29 cellular contexts compared by ENCODE assay signal in genomic region chr11:4006946-4007680, GRCh38.
DNase-seq lines count a peak whose midpoint lies in the region; ATAC-seq and TF ChIP-seq lines count a peak whose summit lies in the region.
"Had no signal": no experiment of that assay in that cellular context is flagged by ENCODE, and none has a peak within 500 bp of the region (broad histone marks: within the 10 kb centered on the region; RNA-seq: fewer than 3 reads in every experiment).

No MANE protein-coding gene starts in this region.

- CTCF ChIA-PET in activated CD8-positive, alpha-beta T cell treated with anti-CD3 and anti-CD28 coated beads, Interleukin-2, amount 10 ng/mL, durations not matched to agents 7 days and 5 days (lab: Charles Lee) = interaction anchor here (0.8 to 1.8 kb wide), 4 partner anchors 9 to 152 kb away, joined by 3 to 7 read pairs (median 4); partner anchors contain the start of gene STIM1

- TF ChIP-seq CTCF in lower leg skin (IDR thresholded peaks at IDR 0.05) = no peak

- no peak for ATAC-seq in stimulated activated naive CD8-positive, alpha-beta T cell treated with anti-CD3 and anti-CD28 coated beads, Interleukin-15, Interleukin-2, amounts not matched to agents 100 U/mL and 50 U/mL, for 24 hours
- no peak for ATAC-seq in activated CD8-positive, alpha-beta T cell treated with anti-CD3 and anti-CD28 coated beads, Interleukin-2, amount 10 ng/mL, durations not matched to agents 7 days and 5 days
- ATAC-seq in naive thymus-derived CD8-positive, alpha-beta T cell = peak; percentile 68 to 89
- no peak for ATAC-seq in HG03095 (IDR thresholded peaks at IDR 0.05; ENCODE audit: unreplicated experiment)
- no peak for ATAC-seq in aorta (ENCODE audit: low FRiP score)
- ATAC-seq: activated CD4-positive, CD25-positive, alpha-beta regulatory T cell treated with anti-CD3 and anti-CD28 coated beads, Interleukin-2, amount 50 U/mL, for 24 hours; heart right ventricle had no signal

- H3K36me3 Mint-ChIP-seq in stimulated activated naive CD8-positive, alpha-beta T cell treated with anti-CD3 and anti-CD28 coated beads, Interleukin-15, Interleukin-2, amounts not matched to agents 100 ng/mL and 50 ng/mL, for 24 hours (ENCODE audit: low read depth) = peaks cover 9% of the 10 kb centered on the region
- peaks cover 21% of the 10 kb centered on the region for H3K36me3 Mint-ChIP-seq in activated CD8-positive, alpha-beta T cell treated with anti-CD3 and anti-CD28 coated beads, Interleukin-2, amount 10 ng/mL, durations not matched to agents 7 days and 5 days (ENCODE audit: low read depth)
- H3K36me3 Mint-ChIP-seq in naive thymus-derived CD8-positive, alpha-beta T cell = peaks cover 0 to 10% (median 9%) of the 10 kb centered on the region in 3 donors

- H3K27me3 Mint-ChIP-seq in stimulated activated naive CD8-positive, alpha-beta T cell treated with anti-CD3 and anti-CD28 coated beads, Interleukin-15, Interleukin-2, amounts not matched to agents 100 ng/mL and 50 ng/mL, for 24 hours = no peaks in the 10 kb centered on the region
- H3K27me3 Mint-ChIP-seq in activated CD8-positive, alpha-beta T cell treated with anti-CD3 and anti-CD28 coated beads, Interleukin-2, amount 10 ng/mL, durations not matched to agents 7 days and 5 days (ENCODE audit: low read depth) = no peaks in the 10 kb centered on the region
- H3K27me3 Mint-ChIP-seq in naive thymus-derived CD8-positive, alpha-beta T cell = no peaks in the 10 kb centered on the region
- H3K27me3 Mint-ChIP-seq: activated CD4-positive, alpha-beta memory T cell treated with anti-CD3 and anti-CD28 coated beads for 36 hours; B cell; dendritic cell treated with granulocyte-macrophage colony-stimulating factor and Interleukin-4, amounts not matched to agents 40 ng/mL and 50 ng/mL, for 4 days had no signal

- TF ChIP-seq POLR2A in lower leg skin (IDR thresholded peaks at IDR 0.05) = no peak

- no peak overlapping the region for H3K27ac ChIP-seq in aorta (ENCODE audit: low read depth in 1 of 2, low read length in 2 of 2)
- H3K27ac ChIP-seq: esophagus squamous epithelium, heart right ventricle, ovary, tibial nerve had no signal

- H3K9me3 ChIP-seq in aorta (ENCODE audit: control insufficient read depth, low read length) = no peaks in the 10 kb centered on the region
- H3K9me3 ChIP-seq: esophagus squamous epithelium, ovary had no signal

- H3K4me1 ChIP-seq in aorta (ENCODE audit: control insufficient read depth in 1 of 2, insufficient read depth in 2 of 2, low read length in 2 of 2) = no peaks in the 10 kb centered on the region
- H3K4me1 ChIP-seq: esophagus squamous epithelium, heart right ventricle, tibial nerve had no signal

- 83 to 90% methylated on average over 3 of the region's 3 CpGs for WGBS in lower leg skin, 2 donors
- 79 to 80% methylated on average over 3 of the region's 3 CpGs for WGBS in aorta, 2 donors

- H3K4me1 Mint-ChIP-seq in stimulated activated naive CD8-positive, alpha-beta T cell treated with anti-CD3 and anti-CD28 coated beads, Interleukin-15, Interleukin-2, amounts not matched to agents 100 ng/mL and 50 ng/mL, for 24 hours (ENCODE audit: low read depth) = peaks cover 26% of the 10 kb centered on the region
- peaks cover 19% of the 10 kb centered on the region for H3K4me1 Mint-ChIP-seq in activated CD8-positive, alpha-beta T cell treated with anti-CD3 and anti-CD28 coated beads, Interleukin-2, amount 10 ng/mL, durations not matched to agents 7 days and 5 days (ENCODE audit: low read depth)
- peaks cover 28 to 42% (median 38%) of the 10 kb centered on the region in 4 donors for H3K4me1 Mint-ChIP-seq in naive thymus-derived CD8-positive, alpha-beta T cell

- intact Hi-C loops in lower leg skin (cut with DNase I; ENCODE audit: low total_unique reads) (no loop called here), aorta (cut with DNase I) (no loop called here)

- H3K36me3 ChIP-seq in aorta (ENCODE audit: control insufficient read depth in 1 of 2, insufficient read depth in 2 of 2, low read length in 1 of 2) = no peaks in the 10 kb centered on the region
- H3K36me3 ChIP-seq: esophagus squamous epithelium, heart right ventricle, ovary, tibial nerve had no signal

- H3K4me3 Mint-ChIP-seq in stimulated activated naive CD8-positive, alpha-beta T cell treated with anti-CD3 and anti-CD28 coated beads, Interleukin-15, Interleukin-2, amounts not matched to agents 100 ng/mL and 50 ng/mL, for 24 hours = no peak overlapping the region
- no peak overlapping the region for H3K4me3 Mint-ChIP-seq in activated CD8-positive, alpha-beta T cell treated with anti-CD3 and anti-CD28 coated beads, Interleukin-2, amount 10 ng/mL, durations not matched to agents 7 days and 5 days
- peak overlapping the region in 9 of 10 donors; percentile 1 to 79 (median 57) for H3K4me3 Mint-ChIP-seq in naive thymus-derived CD8-positive, alpha-beta T cell
- H3K4me3 Mint-ChIP-seq: activated CD4-positive, alpha-beta memory T cell treated with anti-CD3 and anti-CD28 coated beads for 36 hours; B cell; dendritic cell treated with granulocyte-macrophage colony-stimulating factor and Interleukin-4, amounts not matched to agents 40 ng/mL and 50 ng/mL, for 4 days had no signal

- H3K27me3 ChIP-seq in aorta (ENCODE audit: control insufficient read depth in 1 of 2, insufficient read depth in 2 of 2, low read length in 1 of 2) = no peaks in the 10 kb centered on the region
- H3K27me3 ChIP-seq: esophagus squamous epithelium, heart right ventricle, ovary, tibial nerve had no signal

- POLR2A ChIA-PET in activated CD8-positive, alpha-beta T cell treated with anti-CD3 and anti-CD28 coated beads, Interleukin-2, amount 10 ng/mL, durations not matched to agents 7 days and 5 days (lab: Charles Lee) = no interaction called here
- POLR2A ChIA-PET in naive thymus-derived CD8-positive, alpha-beta T cell (lab: Charles Lee) = interaction anchor here (0.6 to 1.1 kb wide), 4 partner anchors 9 to 18 kb away, joined by 3 to 7 read pairs (median 4); no protein-coding TSS in a partner anchor

- H3K4me3 ChIP-seq in lower leg skin (ENCODE audit: low read depth, poor library complexity, severe bottlenecking) = no peak overlapping the region
- no peak overlapping the region for H3K4me3 ChIP-seq in aorta (ENCODE audit: low read length in 2 of 2)
- H3K4me3 ChIP-seq: esophagus squamous epithelium, heart right ventricle, ovary, tibial nerve had no signal

- DNase-seq in stimulated activated naive CD8-positive, alpha-beta T cell treated with anti-CD3 and anti-CD28 coated beads, Interleukin-15, Interleukin-2, amounts not matched to agents 100 U/mL and 50 U/mL, for 24 hours = no peak
- DNase-seq in activated CD8-positive, alpha-beta T cell treated with anti-CD3 and anti-CD28 coated beads, Interleukin-2, amount 10 ng/mL, durations not matched to agents 7 days and 5 days = no peak
- peak in 1 of 10 donors; percentile 11 for DNase-seq in naive thymus-derived CD8-positive, alpha-beta T cell
- DNase-seq in lower leg skin (ENCODE audit: low spot score in 2 of 2) = no peak
- no peak for DNase-seq in aorta
- DNase-seq: ACHN; activated CD4-positive, alpha-beta memory T cell treated with anti-CD3 and anti-CD28 coated beads for 36 hours; activated effector memory CD4-positive, alpha-beta T cell treated with anti-CD3 and anti-CD28 coated beads, Interleukin-2, amount 50 U/mL, for 16 hours; caudate nucleus; esophagus squamous epithelium; foreskin melanocyte; HCEC 1CT; heart right ventricle; midbrain; MV-4-11; NCI-H1436; NCI-H2081; NCI-H526; NK-92 treated with Interleukin-12 subunit alpha and Interleukin-12 subunit beta, amount 100 ng/mL, for 24 hours; ovary; retina; stimulated activated CD4-positive, alpha-beta T cell treated with anti-CD3 and anti-CD28 coated beads, Interleukin-1b, Interleukin-23, amount 100 ng/mL, for 48 hours; T-helper 1 cell had no signal

- no peaks in the 10 kb centered on the region for H3K9me3 Mint-ChIP-seq in stimulated activated naive CD8-positive, alpha-beta T cell treated with anti-CD3 and anti-CD28 coated beads, Interleukin-15, Interleukin-2, amounts not matched to agents 100 ng/mL and 50 ng/mL, for 24 hours
- no peaks in the 10 kb centered on the region for H3K9me3 Mint-ChIP-seq in activated CD8-positive, alpha-beta T cell treated with anti-CD3 and anti-CD28 coated beads, Interleukin-2, amount 10 ng/mL, durations not matched to agents 7 days and 5 days (ENCODE audit: insufficient read depth)
- H3K9me3 Mint-ChIP-seq in naive thymus-derived CD8-positive, alpha-beta T cell = peaks cover 0 to 7% (median 0%) of the 10 kb centered on the region in 9 donors
- H3K9me3 Mint-ChIP-seq: dendritic cell treated with granulocyte-macrophage colony-stimulating factor and Interleukin-4, amounts not matched to agents 40 ng/mL and 50 ng/mL, for 4 days had no signal

- peak overlapping the region; percentile 7 for H3K27ac Mint-ChIP-seq in stimulated activated naive CD8-positive, alpha-beta T cell treated with anti-CD3 and anti-CD28 coated beads, Interleukin-15, Interleukin-2, amounts not matched to agents 100 ng/mL and 50 ng/mL, for 24 hours
- H3K27ac Mint-ChIP-seq in activated CD8-positive, alpha-beta T cell treated with anti-CD3 and anti-CD28 coated beads, Interleukin-2, amount 10 ng/mL, durations not matched to agents 7 days and 5 days = peak overlapping the region; percentile 1
- peak overlapping the region in 9 of 10 donors; percentile 4 to 91 (median 79) for H3K27ac Mint-ChIP-seq in naive thymus-derived CD8-positive, alpha-beta T cell
- H3K27ac Mint-ChIP-seq: activated CD4-positive, alpha-beta memory T cell treated with anti-CD3 and anti-CD28 coated beads for 36 hours; dendritic cell treated with granulocyte-macrophage colony-stimulating factor and Interleukin-4, amounts not matched to agents 40 ng/mL and 50 ng/mL, for 4 days had no signal

Comparison
In these comparisons a context has a peak if more than half of its experiments do, and no peak if none do; other contexts are left out.
1. H3K27ac Mint-ChIP-seq: peak in every context shown above with its lines; median percentile 79 in naive thymus-derived CD8-positive, alpha-beta T cell; 7 in stimulated activated naive CD8-positive, alpha-beta T cell treated with anti-CD3 and anti-CD28 coated beads, Interleukin-15, Interleukin-2, amounts not matched to agents 100 ng/mL and 50 ng/mL, for 24 hours; 1 in activated CD8-positive, alpha-beta T cell treated with anti-CD3 and anti-CD28 coated beads, Interleukin-2, amount 10 ng/mL, durations not matched to agents 7 days and 5 days.
2. H3K4me3 Mint-ChIP-seq: peak in naive thymus-derived CD8-positive, alpha-beta T cell (9 of 10); none in stimulated activated naive CD8-positive, alpha-beta T cell treated with anti-CD3 and anti-CD28 coated beads, Interleukin-15, Interleukin-2, amounts not matched to agents 100 ng/mL and 50 ng/mL, for 24 hours (single experiment) and activated CD8-positive, alpha-beta T cell treated with anti-CD3 and anti-CD28 coated beads, Interleukin-2, amount 10 ng/mL, durations not matched to agents 7 days and 5 days (single experiment).
3. ATAC-seq: peak in naive thymus-derived CD8-positive, alpha-beta T cell (2 of 2); none in stimulated activated naive CD8-positive, alpha-beta T cell treated with anti-CD3 and anti-CD28 coated beads, Interleukin-15, Interleukin-2, amounts not matched to agents 100 U/mL and 50 U/mL, for 24 hours (single experiment), activated CD8-positive, alpha-beta T cell treated with anti-CD3 and anti-CD28 coated beads, Interleukin-2, amount 10 ng/mL, durations not matched to agents 7 days and 5 days (single experiment), HG03095 (single experiment) and aorta (single experiment).